ENCODE assay signal across 8 cellular contexts in genomic region chr4:780255-780654, GRCh38. TPM values are rescaled to one million over a fixed set of nuclear protein-coding genes. Genes with fewer than 3 reads are reported as not detected.
DNase-seq lines count a peak whose midpoint lies in the region; TF ChIP-seq lines count a peak whose summit lies in the region.
"Not testable (repeated sequence)": the region's sequence is repeated elsewhere in the genome, so short reads cannot be mapped to it uniquely, and the experiment has no call there.

No MANE protein-coding gene starts in this region.

- H3K4me3 Mint-ChIP-seq in activated CD4-positive, alpha-beta memory T cell treated with anti-CD3 and anti-CD28 coated beads for 36 hours = peak overlapping the region; percentile 83
- H3K4me3 Mint-ChIP-seq in type B pancreatic cell = peak overlapping the region; percentile 93

- intact Hi-C loops in activated CD4-positive, alpha-beta memory T cell treated with anti-CD3 and anti-CD28 coated beads for 36 hours (cut with micrococcal nuclease) = loop anchor here (5.0 kb wide), 1 partner anchor 192 kb away; the partner anchor contains the start of gene DGKQ
- intact Hi-C loops in breast epithelium (cut with DNase I; ENCODE audit: low total_unique reads) = not testable (repeated sequence)
- intact Hi-C loops in prostate gland (cut with DNase I) = loop anchor here (5.0 kb wide), 1 partner anchor 103 kb away; no protein-coding TSS in a partner anchor

- not testable (repeated sequence) for H4K8ac ChIP-seq in mesenchymal stem cell (ENCODE audit: low read length)

- H2BK5ac ChIP-seq in mesenchymal stem cell (ENCODE audit: low read depth, low read length, poor library complexity, severe bottlenecking) = not testable (repeated sequence)

- H2AK5ac ChIP-seq in mesenchymal stem cell (ENCODE audit: low read length, severe bottlenecking) = not testable (repeated sequence)

- not testable (repeated sequence) for H3K9me2 ChIP-seq in DOHH2 (replicated peaks; ENCODE audit: control insufficient read depth, low read length); MM.1S (replicated peaks; ENCODE audit: insufficient read depth, low read length)

- H3K4me2 ChIP-seq in DOHH2 (ENCODE audit: low read length) = peak overlapping the region; percentile 96
- peak overlapping the region; percentile 90; the same call in 1 of the 2 replicates for H3K4me2 ChIP-seq in MM.1S (ENCODE audit: low read depth, low read length)
- H3K4me2 ChIP-seq in mesenchymal stem cell (ENCODE audit: low read length, poor library complexity, severe bottlenecking) = peak overlapping the region; percentile 96

- CTCF ChIA-PET in activated CD4-positive, alpha-beta memory T cell treated with anti-CD3 and anti-CD28 coated beads for 36 hours (lab: Charles Lee) = interaction anchor here (3.3 kb wide), 1 partner anchor 38 kb away, joined by 23 read pairs; no protein-coding TSS in a partner anchor

- H3K4me1 Mint-ChIP-seq in activated CD4-positive, alpha-beta memory T cell treated with anti-CD3 and anti-CD28 coated beads for 36 hours (ENCODE audit: low read depth) = peaks cover 51% of the 10 kb centered on the region
- H3K4me1 Mint-ChIP-seq in type B pancreatic cell (ENCODE audit: unreplicated experiment) = peaks cover 23% of the 10 kb centered on the region

- H3K18ac ChIP-seq in mesenchymal stem cell (ENCODE audit: low read depth in 1 of 2, low read length in 2 of 2) = not testable (repeated sequence)

- H3K79me2 ChIP-seq in DOHH2 (ENCODE audit: control insufficient read depth, low read length) (peaks cover 63% of the 10 kb centered on the region), MM.1S (ENCODE audit: low read length) (peaks cover 53% of the 10 kb centered on the region)

- H2BK120ac ChIP-seq in mesenchymal stem cell (ENCODE audit: low read depth, low read length) = not testable (repeated sequence)

- H3K36me3 Mint-ChIP-seq in activated CD4-positive, alpha-beta memory T cell treated with anti-CD3 and anti-CD28 coated beads for 36 hours = peaks cover 39% of the 10 kb centered on the region
- H3K36me3 Mint-ChIP-seq in type B pancreatic cell = peaks cover 37% of the 10 kb centered on the region

- 93% methylated on average over 10 of the region's 10 CpGs for WGBS in mesenchymal stem cell
- 68% methylated on average over 10 of the region's 10 CpGs for WGBS in prostate gland

- H3K9me3 ChIP-seq in DOHH2 (ENCODE audit: control insufficient read depth, insufficient read depth, low read length); MM.1S (replicated peaks; ENCODE audit: insufficient read depth, low read length); breast epithelium; mesenchymal stem cell (ENCODE audit: control insufficient read depth, low read length); prostate gland: not testable (repeated sequence)

- not testable (repeated sequence) for H3K27ac ChIP-seq in DOHH2 (ENCODE audit: low read depth, low read length); MM.1S (ENCODE audit: low read length); mesenchymal stem cell (ENCODE audit: low read length, poor library complexity, severe bottlenecking)
- peak overlapping the region; percentile 93 to 95 for H3K27ac ChIP-seq in breast epithelium
- H3K27ac ChIP-seq in prostate gland = peak overlapping the region in 1 of 2 donors; percentile 91

- POLR2A ChIA-PET in activated CD4-positive, alpha-beta memory T cell treated with anti-CD3 and anti-CD28 coated beads for 36 hours (lab: Charles Lee) = not testable (repeated sequence)

- H3K27ac Mint-ChIP-seq in activated CD4-positive, alpha-beta memory T cell treated with anti-CD3 and anti-CD28 coated beads for 36 hours = peak overlapping the region; percentile 71
- peak overlapping the region; percentile 97 for H3K27ac Mint-ChIP-seq in type B pancreatic cell

- H3K23ac ChIP-seq in mesenchymal stem cell (ENCODE audit: low read length in 2 of 2) = not testable (repeated sequence)

- not testable (repeated sequence) for H2BK12ac ChIP-seq in mesenchymal stem cell (ENCODE audit: low read length in 2 of 2)

- TF ChIP-seq POLR2A in breast epithelium (IDR thresholded peaks at IDR 0.05); prostate gland (IDR thresholded peaks at IDR 0.05): not testable (repeated sequence)

- H2AFZ ChIP-seq in MM.1S (ENCODE audit: low read length); mesenchymal stem cell (ENCODE audit: low read depth, low read length): not testable (repeated sequence)

- peaks cover 62% of the 10 kb centered on the region for H3K36me3 ChIP-seq in DOHH2 (ENCODE audit: control insufficient read depth, low read length)
- peaks cover 20% of the 10 kb centered on the region for H3K36me3 ChIP-seq in MM.1S (replicated peaks; ENCODE audit: insufficient read depth, low read length)
- not testable (repeated sequence) for H3K36me3 ChIP-seq in breast epithelium
- peaks cover 26 to 48% of the 10 kb centered on the region in 2 experiments for H3K36me3 ChIP-seq in mesenchymal stem cell (ENCODE audit: control insufficient read depth in 1 of 2, insufficient read depth in 2 of 2, low read depth in 1 of 2, low read length in 2 of 2)
- H3K36me3 ChIP-seq in prostate gland = peaks cover 0 to 12% of the 10 kb centered on the region in 2 donors

- not testable (repeated sequence) for H3K79me1 ChIP-seq in mesenchymal stem cell (replicated peaks; ENCODE audit: low read length, poor library complexity, severe bottlenecking)

- H4K20me1 ChIP-seq in DOHH2 (ENCODE audit: control insufficient read depth, insufficient read depth, low read depth, low read length); MM.1S (ENCODE audit: insufficient read depth, low read length): not testable (repeated sequence)

- DNase-seq in MM.1S; activated CD4-positive, alpha-beta memory T cell treated with anti-CD3 and anti-CD28 coated beads for 36 hours; breast epithelium (ENCODE audit: low spot score in 2 of 2); fibroblast of the aortic adventitia (ENCODE audit: low read depth); mesenchymal stem cell; prostate gland (ENCODE audit: low spot score); type B pancreatic cell (ENCODE audit: extremely low spot score, unreplicated experiment): not testable (repeated sequence)

- TF ChIP-seq CTCF in DOHH2 (IDR thresholded peaks at IDR 0.05; ENCODE audit: low read depth, low read length, poor library complexity, severe bottlenecking); MM.1S (IDR thresholded peaks at IDR 0.05; ENCODE audit: low read length); breast epithelium (IDR thresholded peaks at IDR 0.05); fibroblast of the aortic adventitia (IDR thresholded peaks at IDR 0.05; ENCODE audit: insufficient read depth, low read length); prostate gland (IDR thresholded peaks at IDR 0.05); type B pancreatic cell (conservative IDR thresholded peaks at IDR 0.05): not testable (repeated sequence)

- not testable (repeated sequence) for H3K14ac ChIP-seq in mesenchymal stem cell (ENCODE audit: low read length in 2 of 2)

- H3F3A ChIP-seq in DOHH2 (ENCODE audit: control insufficient read depth, insufficient read depth); MM.1S (ENCODE audit: insufficient read depth, low read length): not testable (repeated sequence)

- not testable (repeated sequence) for H4K91ac ChIP-seq in mesenchymal stem cell (ENCODE audit: low read length)

- not testable (repeated sequence) for H3K9me3 Mint-ChIP-seq in activated CD4-positive, alpha-beta memory T cell treated with anti-CD3 and anti-CD28 coated beads for 36 hours; type B pancreatic cell

- H3K4me1 ChIP-seq in DOHH2 (ENCODE audit: control insufficient read depth, low read length) (peaks cover 36% of the 10 kb centered on the region), breast epithelium (peaks cover 5 to 15% of the 10 kb centered on the region in 2 donors), mesenchymal stem cell (ENCODE audit: control insufficient read depth, insufficient read depth, low read depth, low read length) (peaks cover 28% of the 10 kb centered on the region)
- not testable (repeated sequence) for H3K4me1 ChIP-seq in MM.1S (ENCODE audit: low read length); prostate gland (replicated peaks)

- H3K27me3 ChIP-seq in DOHH2 (ENCODE audit: control insufficient read depth, low read length); MM.1S (replicated peaks; ENCODE audit: insufficient read depth, low read length); breast epithelium; prostate gland (replicated peaks; ENCODE audit: insufficient read depth): not testable (repeated sequence)
- peaks cover 7 to 10% of the 10 kb centered on the region in 2 experiments for H3K27me3 ChIP-seq in mesenchymal stem cell (ENCODE audit: control insufficient read depth in 1 of 2, insufficient read depth in 1 of 2, low read length in 2 of 2)

- H3K4me3 ChIP-seq in DOHH2 (ENCODE audit: low read length) (peak overlapping the region; percentile 80), breast epithelium (peak overlapping the region; percentile 77 to 98 (median 81)), fibroblast of the aortic adventitia (ENCODE audit: low read depth, low read length) (peak overlapping the region; percentile 89), mesenchymal stem cell (ENCODE audit: insufficient read depth in 1 of 2, low read depth in 1 of 2, low read length in 2 of 2) (peak overlapping the region in 1 of 2 experiments; percentile 94), prostate gland (peak overlapping the region; percentile 94 to 98)
- not testable (repeated sequence) for H3K4me3 ChIP-seq in MM.1S (ENCODE audit: low read length)

- H3K27me3 Mint-ChIP-seq in activated CD4-positive, alpha-beta memory T cell treated with anti-CD3 and anti-CD28 coated beads for 36 hours = peaks cover 14% of the 10 kb centered on the region
- H3K27me3 Mint-ChIP-seq in type B pancreatic cell = peaks cover 13% of the 10 kb centered on the region

- H2BK15ac ChIP-seq in mesenchymal stem cell (ENCODE audit: low read depth, poor library complexity, severe bottlenecking) = not testable (repeated sequence)

- not testable (repeated sequence) for H3K9ac ChIP-seq in MM.1S (ENCODE audit: low read length)
- H3K9ac ChIP-seq in mesenchymal stem cell (ENCODE audit: low read length) = peak overlapping the region; percentile 96

- peak overlapping the region in 1 of 2 experiments; percentile 62 for H3K4ac ChIP-seq in mesenchymal stem cell (ENCODE audit: low read depth in 1 of 2, low read length in 2 of 2)

RNA-seq across cellular contexts. Expression of gene CPLX1, which starts 45.7 kb away (rescaled TPM):
- total RNA-seq in activated CD4-positive, alpha-beta memory T cell treated with anti-CD3 and anti-CD28 coated beads for 36 hours = under 1 TPM; 0.43 to 0.61 TPM
- total RNA-seq in breast epithelium = 1 to 10 TPM in 2 of 3 donors, under 1 TPM in 1; 0.16 to 2.6 (median 1.2) TPM
- total RNA-seq in fibroblast of the aortic adventitia (ENCODE audit: low replicate concordance) = not detected in 2 replicates
- polyA plus RNA-seq in mesenchymal stem cell (2013, experiment 1 of 2) = 0.14 TPM
- polyA plus RNA-seq in mesenchymal stem cell (2013, experiment 2 of 2) = 0.10 TPM
- total RNA-seq in prostate gland = 1 to 10 TPM; 2.5 to 4.4 TPM
- total RNA-seq in type B pancreatic cell (ENCODE audit: low replicate concordance) = 3.7 and 5.6 TPM in 2 replicates
